ENCODE assay signal across 8 cellular contexts in genomic region chr7:101940830-101941229, GRCh38.
DNase-seq lines count a peak whose midpoint lies in the region; ATAC-seq, FAIRE-seq and TF ChIP-seq lines count a peak whose summit lies in the region.

No MANE protein-coding gene starts in this region.

- TF ChIP-seq CTCF in DOHH2 (IDR thresholded peaks at IDR 0.05; ENCODE audit: low read depth, low read length, poor library complexity, severe bottlenecking), result no peak
- no peak for TF ChIP-seq CTCF in pancreas (IDR thresholded peaks at IDR 0.05)

- peaks cover 84% of the 10 kb centered on the region for H3K4me1 ChIP-seq in DOHH2 (ENCODE audit: control insufficient read depth, low read length)
- H3K4me1 ChIP-seq in esophagus (ENCODE audit: control insufficient read depth in 2 of 2, insufficient read depth in 2 of 2, low read length in 1 of 2), result peaks cover 12 to 25% of the 10 kb centered on the region in 2 donors
- H3K4me1 ChIP-seq in pancreas, result peaks cover 0 to 23% (median 3%) of the 10 kb centered on the region in 3 donors

- H4K20me1 ChIP-seq in DOHH2 (ENCODE audit: control insufficient read depth, insufficient read depth, low read depth, low read length), result peaks cover 49% of the 10 kb centered on the region; the same call in 1 of the 2 replicates

- no peaks in the 10 kb centered on the region for H3K27me3 ChIP-seq in DOHH2 (ENCODE audit: control insufficient read depth, low read length)
- H3K27me3 ChIP-seq in esophagus (ENCODE audit: control insufficient read depth in 1 of 2, insufficient read depth in 2 of 2, low read length in 2 of 2), result no peaks in the 10 kb centered on the region
- no peaks in the 10 kb centered on the region for H3K27me3 ChIP-seq in pancreas

- ATAC-seq in pancreas, result peak; percentile 52 to 75 (median 64)
- no peak for ATAC-seq in GM21723 (IDR thresholded peaks at IDR 0.05; ENCODE audit: unreplicated experiment)
- ATAC-seq in HG03159 (IDR thresholded peaks at IDR 0.05; ENCODE audit: unreplicated experiment), result no peak

- intact Hi-C loops in pancreas (cut with DNase I), result no loop called here

- peak overlapping the region; percentile 40 for H3K4me3 ChIP-seq in DOHH2 (ENCODE audit: low read length)
- no peak overlapping the region for H3K4me3 ChIP-seq in esophagus (ENCODE audit: low read depth in 1 of 2, low read length in 2 of 2)
- no peak overlapping the region for H3K4me3 ChIP-seq in pancreas

- WGBS in esophagus, 2 donors, result 47 to 50% methylated on average over 9 of the region's 9 CpGs
- 59 to 63% methylated on average over 9 of the region's 9 CpGs for WGBS in pancreas, 2 donors

- H3F3A ChIP-seq in DOHH2 (ENCODE audit: control insufficient read depth, insufficient read depth), result peaks cover 3% of the 10 kb centered on the region; the same call in 1 of the 2 replicates

- peaks cover 20% of the 10 kb centered on the region for H3K36me3 ChIP-seq in DOHH2 (ENCODE audit: control insufficient read depth, low read length)
- no peaks in the 10 kb centered on the region for H3K36me3 ChIP-seq in esophagus (ENCODE audit: control insufficient read depth in 2 of 2, insufficient read depth in 2 of 2, low read length in 1 of 2)
- no peaks in the 10 kb centered on the region for H3K36me3 ChIP-seq in pancreas

- H3K4me2 ChIP-seq in DOHH2 (ENCODE audit: low read length), result peak overlapping the region; percentile 68

- H3K9me3 ChIP-seq in DOHH2 (ENCODE audit: control insufficient read depth, insufficient read depth, low read length) (no peaks in the 10 kb centered on the region), esophagus (ENCODE audit: control insufficient read depth in 2 of 2, insufficient read depth in 1 of 2, low read depth in 1 of 2, low read length in 1 of 2) (no peaks in the 10 kb centered on the region), pancreas (no peaks in the 10 kb centered on the region)

- DNase-seq in NCI-H2196 treated with DMSO at 0.1 percent for 48 hours (lab: John Stamatoyannopoulos, UW; ENCODE audit: unreplicated experiment), result peak; percentile 37
- DNase-seq in pancreas, result peak in 2 of 6 donors; percentile 40 to 67
- DNase-seq in NCI-H1694 (lab: John Stamatoyannopoulos, UW), result no peak
- no peak for DNase-seq in stimulated activated CD4-positive, alpha-beta T cell treated with anti-CD3 and anti-CD28 coated beads, Interleukin-4, amount 100 ng/mL, for 24 hours

- no peak for FAIRE-seq in pancreas (lab: Jason Lieb, UNC)

- H3K27ac ChIP-seq in DOHH2 (ENCODE audit: low read depth, low read length) (no peak overlapping the region), esophagus (ENCODE audit: low read depth in 2 of 2, low read length in 1 of 2) (peak overlapping the region; percentile 88 to 91), pancreas (no peak overlapping the region)

- peaks cover 96% of the 10 kb centered on the region for H3K79me2 ChIP-seq in DOHH2 (ENCODE audit: control insufficient read depth, low read length)

- no peaks in the 10 kb centered on the region for H3K9me2 ChIP-seq in DOHH2 (replicated peaks; ENCODE audit: control insufficient read depth, low read length)

Comparison
In these comparisons a context has a peak if more than half of its experiments do, and no peak if none do; other contexts are left out.
1. H3K27ac ChIP-seq: peak in esophagus (2 of 2); none in DOHH2 (single experiment) and pancreas (0 of 4).
2. ATAC-seq: peak in pancreas (4 of 4); none in GM21723 (single experiment) and HG03159 (single experiment).